8 cellular contexts compared by ENCODE assay signal in the genomic region with DNA sequence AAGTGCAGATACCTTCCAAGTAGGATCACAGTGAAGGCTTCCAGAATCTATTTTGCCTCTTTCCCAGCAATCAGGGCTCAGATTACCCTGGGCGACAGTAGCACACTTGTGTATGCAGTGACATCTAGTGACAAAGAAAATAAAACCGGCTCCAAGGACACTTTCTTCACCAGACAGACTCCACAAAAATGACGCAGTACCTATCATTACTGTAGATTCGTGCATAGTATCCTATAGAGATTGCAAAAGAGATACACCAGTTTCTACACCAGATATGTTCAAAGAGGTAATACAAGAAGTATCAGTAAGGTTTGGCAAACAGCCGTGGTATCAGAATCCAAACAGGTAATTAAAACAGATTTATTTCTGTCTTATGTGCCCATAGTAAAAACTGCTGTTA.
DNase-seq lines count a peak whose midpoint lies in the region; ATAC-seq and TF ChIP-seq lines count a peak whose summit lies in the region.

No MANE protein-coding gene starts in this region.

- no peak overlapping the region for H3K4me3 Mint-ChIP-seq in neural progenitor cell
- no peak overlapping the region for H3K4me3 Mint-ChIP-seq in T-cell
- H3K4me3 Mint-ChIP-seq in activated T-cell treated with anti-CD3 and anti-CD28 coated beads, Interleukin-2, amount 50 U/mL, for 72 hours, result no peak overlapping the region

- peak; percentile 88 for DNase-seq in Ammon's horn (ENCODE audit: low spot score)
- peak; percentile 39 for DNase-seq in NAMALWA (ENCODE audit: low spot score)
- DNase-seq in RWPE1 (ENCODE audit: low spot score), result peak; percentile 73
- DNase-seq in esophagus muscularis mucosa (ENCODE audit: extremely low spot score), result no peak
- peak; percentile 84 for DNase-seq in neural progenitor cell (ENCODE audit: low spot score)
- DNase-seq in T-cell, result no peak
- DNase-seq in activated T-cell treated with anti-CD3 and anti-CD28 coated beads, Interleukin-2, amount 50 U/mL, for 72 hours, result no peak

- H3K27ac ChIP-seq in RWPE1, result no peak overlapping the region
- no peak overlapping the region for H3K27ac ChIP-seq in esophagus muscularis mucosa (replicated peaks in 1 of 4)
- H3K27ac ChIP-seq in neural progenitor cell, result no peak overlapping the region

- H3K36me3 Mint-ChIP-seq in neural progenitor cell (no peaks in the 10 kb centered on the region), T-cell (no peaks in the 10 kb centered on the region)
- H3K36me3 Mint-ChIP-seq in activated T-cell treated with anti-CD3 and anti-CD28 coated beads, Interleukin-2, amount 50 U/mL, for 72 hours (ENCODE audit: insufficient read depth in 2 of 2), result no peaks in the 10 kb centered on the region

- intact Hi-C loops in esophagus muscularis mucosa (cut with DNase I), result loop anchor here (5.0 to 10.0 kb wide), 3 partner anchors 609 to 799 kb away; no protein-coding TSS in a partner anchor

- H3K36me3 ChIP-seq in esophagus muscularis mucosa (no peaks in the 10 kb centered on the region), neural progenitor cell (no peaks in the 10 kb centered on the region)

- ATAC-seq in GM19395 (IDR thresholded peaks at IDR 0.05; ENCODE audit: unreplicated experiment) (peak; percentile 64), T-cell (replicated peaks in 1 of 4) (no peak)
- ATAC-seq in activated T-cell treated with anti-CD3 and anti-CD28 coated beads, Interleukin-2, amount 50 U/mL, for 72 hours (replicated peaks in 1 of 2), result no peak

- CTCF ChIA-PET in RWPE1 (lab: Yijun Ruan, JAX), result interaction anchor here (0.6 kb wide), 1 partner anchor 603 kb away, joined by 3 read pairs; no protein-coding TSS in a partner anchor
- CTCF ChIA-PET in T-cell (lab: Charles Lee), result no interaction called here

- H3K9me3 Mint-ChIP-seq in neural progenitor cell, result no peaks in the 10 kb centered on the region
- H3K9me3 Mint-ChIP-seq in T-cell, result peaks cover 0 to 9% (median 6%) of the 10 kb centered on the region in 3 donors
- H3K9me3 Mint-ChIP-seq in activated T-cell treated with anti-CD3 and anti-CD28 coated beads, Interleukin-2, amount 50 U/mL, for 72 hours, result peaks cover 3 to 6% of the 10 kb centered on the region in 2 donors

- TF ChIP-seq CTCF in RWPE1 (conservative IDR thresholded peaks at IDR 0.05; ENCODE audit: low read depth) (peak; percentile 86), esophagus muscularis mucosa (IDR thresholded peaks at IDR 0.05) (peak; percentile 25 to 41 (median 28)), neural progenitor cell (IDR thresholded peaks at IDR 0.05) (peak; percentile 76)

- WGBS in esophagus muscularis mucosa, result 20% methylated on average over 5 of the region's 5 CpGs

- H3K27ac Mint-ChIP-seq in neural progenitor cell, result no peak overlapping the region
- no peak overlapping the region for H3K27ac Mint-ChIP-seq in T-cell
- no peak overlapping the region for H3K27ac Mint-ChIP-seq in activated T-cell treated with anti-CD3 and anti-CD28 coated beads, Interleukin-2, amount 50 U/mL, for 72 hours

- no peak overlapping the region for H3K4me3 ChIP-seq in esophagus muscularis mucosa
- no peak overlapping the region for H3K4me3 ChIP-seq in neural progenitor cell

- no peaks in the 10 kb centered on the region for H4K20me1 ChIP-seq in neural progenitor cell (ENCODE audit: low read depth)

- TF ChIP-seq EP300 in esophagus muscularis mucosa (IDR thresholded peaks at IDR 0.05), result no peak

- H3K27me3 Mint-ChIP-seq in neural progenitor cell (ENCODE audit: insufficient read depth, low read depth), result peaks cover 2% of the 10 kb centered on the region
- peaks cover 0 to 3% of the 10 kb centered on the region in 2 donors for H3K27me3 Mint-ChIP-seq in T-cell
- H3K27me3 Mint-ChIP-seq in activated T-cell treated with anti-CD3 and anti-CD28 coated beads, Interleukin-2, amount 50 U/mL, for 72 hours (ENCODE audit: low read depth), result no peaks in the 10 kb centered on the region

- peak overlapping the region; percentile 25 for H3K4me2 ChIP-seq in neural progenitor cell

- H3K9me3 ChIP-seq in esophagus muscularis mucosa (no peaks in the 10 kb centered on the region), neural progenitor cell (ENCODE audit: low read depth) (no peaks in the 10 kb centered on the region)

- H3K4me1 ChIP-seq in esophagus muscularis mucosa, result no peaks in the 10 kb centered on the region
- peaks cover 53% of the 10 kb centered on the region for H3K4me1 ChIP-seq in neural progenitor cell

- TF ChIP-seq POLR2A in esophagus muscularis mucosa (IDR thresholded peaks at IDR 0.05; ENCODE audit: low read depth), result no peak

- peaks cover 52% of the 10 kb centered on the region for H3K4me1 Mint-ChIP-seq in neural progenitor cell
- no peaks in the 10 kb centered on the region for H3K4me1 Mint-ChIP-seq in T-cell
- H3K4me1 Mint-ChIP-seq in activated T-cell treated with anti-CD3 and anti-CD28 coated beads, Interleukin-2, amount 50 U/mL, for 72 hours (ENCODE audit: low read depth), result no peaks in the 10 kb centered on the region

- POLR2A ChIA-PET in RWPE1 (lab: Yijun Ruan, JAX; ENCODE audit: low non-redundant PET) (no interaction called here), T-cell (lab: Charles Lee) (no interaction called here)

- H3K27me3 ChIP-seq in esophagus muscularis mucosa (no peaks in the 10 kb centered on the region), neural progenitor cell (no peaks in the 10 kb centered on the region)

- no peak overlapping the region for H3K9ac ChIP-seq in neural progenitor cell

- H3F3A ChIP-seq in neural progenitor cell (ENCODE audit: low read depth), result peaks cover 44% of the 10 kb centered on the region

- H2AFZ ChIP-seq in neural progenitor cell (replicated peaks), result no peak overlapping the region

- H3K79me2 ChIP-seq in neural progenitor cell (ENCODE audit: low read depth), result no peaks in the 10 kb centered on the region

Comparison
In these comparisons a context has a peak if more than half of its experiments do, and no peak if none do; other contexts are left out.
1. DNase-seq: peak in Ammon's horn (single experiment), NAMALWA (single experiment), RWPE1 (single experiment) and neural progenitor cell (single experiment); none in esophagus muscularis mucosa (single experiment), T-cell (0 of 34) and activated T-cell treated with anti-CD3 and anti-CD28 coated beads, Interleukin-2, amount 50 U/mL, for 72 hours (0 of 2).
2. CTCF ChIP-seq: peak in every context shown above with its lines; median percentile 86 in RWPE1; 76 in neural progenitor cell; 28 in esophagus muscularis mucosa.